25 cellular contexts compared by ENCODE assay signal in genomic region chr11:85089654-85090053, GRCh38.
A peak's percentile ranks its signal among the peaks of the same experiment; 100 is the strongest.
DNase-seq lines count a peak whose midpoint lies in the region; ATAC-seq lines count a peak whose summit lies in the region.
"Had no signal": no experiment of that assay in that cellular context is flagged by ENCODE, and none has a peak within 500 bp of the region (broad histone marks: within the 10 kb centered on the region; RNA-seq: fewer than 3 reads in every experiment).

No MANE protein-coding gene starts in this region.

- H3K27ac Mint-ChIP-seq in memory B cell, result peak overlapping the region; percentile 37
- H3K27ac Mint-ChIP-seq: activated CD4-positive, alpha-beta T cell treated with anti-CD3 and anti-CD28 coated beads for 36 hours; endodermal cell; nephron progenitor cell; T-helper 17 cell; type B pancreatic cell had no signal

- peaks cover 5% of the 10 kb centered on the region for H3K36me3 Mint-ChIP-seq in memory B cell
- H3K36me3 Mint-ChIP-seq: type B pancreatic cell had no signal

- DNase-seq in memory B cell (ENCODE audit: low spot score in 2 of 2) (peak in 1 of 2 donors; percentile 19), NCI-H2107 (lab: John Stamatoyannopoulos, UW) (no peak), posterior vena cava (ENCODE audit: low spot score) (no peak), sciatic nerve (ENCODE audit: low spot score) (no peak)
- no peak for DNase-seq in stimulated activated CD4-positive, alpha-beta T cell treated with anti-CD3 and anti-CD28 coated beads, Interleukin-12 subunit alpha, Interleukin-12 subunit beta, amount 100 ng/mL, for 4 hours
- DNase-seq: activated CD4-positive, alpha-beta T cell treated with anti-CD3 and anti-CD28 coated beads for 36 hours; activated gamma-delta T cell; activated T-cell treated with anti-CD3 and anti-CD28 coated beads, Interleukin-2, amount 50 U/mL, for 1 hour; central memory CD4-positive, alpha-beta T cell; endodermal cell; heart left ventricle; kidney glomerular epithelial cell; lower lobe of right lung; mucosa of descending colon; NCI-H1436; NCI-H446; nephron progenitor cell; retina; stimulated activated CD4-positive, alpha-beta T cell treated with anti-CD3 and anti-CD28 coated beads, Interleukin-2, amount 100 ng/mL, for 24 hours; T-helper 17 cell had no signal

- peaks cover 7% of the 10 kb centered on the region for H3K9me3 Mint-ChIP-seq in memory B cell
- H3K9me3 Mint-ChIP-seq: type B pancreatic cell had no signal

- H3K27me3 Mint-ChIP-seq in memory B cell, result no peaks in the 10 kb centered on the region
- H3K27me3 Mint-ChIP-seq: activated CD4-positive, alpha-beta T cell treated with anti-CD3 and anti-CD28 coated beads for 36 hours; T-helper 17 cell; type B pancreatic cell had no signal

- peaks cover 23% of the 10 kb centered on the region for H3K4me1 Mint-ChIP-seq in memory B cell
- H3K4me1 Mint-ChIP-seq: activated CD4-positive, alpha-beta T cell treated with anti-CD3 and anti-CD28 coated beads for 36 hours; endodermal cell; nephron progenitor cell; T-helper 17 cell had no signal

- H3K4me3 Mint-ChIP-seq in memory B cell, result peak overlapping the region; percentile 44
- H3K4me3 Mint-ChIP-seq: activated CD4-positive, alpha-beta T cell treated with anti-CD3 and anti-CD28 coated beads for 36 hours; endodermal cell; nephron progenitor cell; T-helper 17 cell; type B pancreatic cell had no signal

- ATAC-seq in GM18517 (IDR thresholded peaks at IDR 0.05; ENCODE audit: unreplicated experiment), result peak; percentile 59
- peak; percentile 71 for ATAC-seq in GM21390 (IDR thresholded peaks at IDR 0.05; ENCODE audit: unreplicated experiment)
- ATAC-seq in HG02885 (IDR thresholded peaks at IDR 0.05; ENCODE audit: poor library complexity, unreplicated experiment), result peak; percentile 56
- peak; percentile 90 for ATAC-seq in memory B cell (ENCODE audit: low read depth)
- no peak for ATAC-seq in sciatic nerve
- ATAC-seq: activated CD4-positive, alpha-beta T cell treated with anti-CD3 and anti-CD28 coated beads for 36 hours; esophagus mucosa; heart left ventricle; lower lobe of right lung; mucosa of descending colon; T-helper 17 cell had no signal

- intact Hi-C loops in posterior vena cava (cut with DNase I) (no loop called here), sciatic nerve (cut with DNase I) (no loop called here)
